1 cellular context compared by ENCODE assay signal in genomic region chr4:101761405-101761804, GRCh38.
TF ChIP-seq lines count a peak whose summit lies in the region.

No MANE protein-coding gene starts in this region.

TF ChIP-seq in HepG2, 621 proteins besides CTCF, POLR2A, EP300 and RAD21:
- no peak for TF ChIP-seq ZSCAN12 (CRISPR knock-in tag; IDR thresholded peaks at IDR 0.05)
- no peak for TF ChIP-seq YEATS4 (CRISPR knock-in tag; IDR thresholded peaks at IDR 0.05; ENCODE audit: borderline replicate concordance)
- TF ChIP-seq HHEX (CRISPR knock-in tag; IDR thresholded peaks at IDR 0.05), result no peak
- TF ChIP-seq SRSF9 (IDR thresholded peaks at IDR 0.05; ENCODE audit: borderline replicate concordance, insufficient read depth, low read depth, low read length, poor library complexity, severe bottlenecking), result no peak
- TF ChIP-seq ZNF724P (CRISPR knock-in tag; IDR thresholded peaks at IDR 0.05; ENCODE audit: borderline replicate concordance), result no peak
- no peak for TF ChIP-seq ZNF335 (CRISPR knock-in tag; IDR thresholded peaks at IDR 0.05)
- no peak for TF ChIP-seq KAT7 (CRISPR knock-in tag; IDR thresholded peaks at IDR 0.05; ENCODE audit: borderline replicate concordance)
- no peak for TF ChIP-seq SMARCC2 (IDR thresholded peaks at IDR 0.05)
- no peak for TF ChIP-seq ZNF512B (CRISPR knock-in tag; IDR thresholded peaks at IDR 0.05; ENCODE audit: borderline replicate concordance)
- TF ChIP-seq MZF1 (CRISPR knock-in tag; IDR thresholded peaks at IDR 0.05; ENCODE audit: borderline replicate concordance), result no peak
- no peak for TF ChIP-seq TIGD3 (CRISPR knock-in tag; IDR thresholded peaks at IDR 0.05; ENCODE audit: borderline replicate concordance)
